Comparison of ENCODE assay signal across 15 cellular contexts in genomic region chr10:98956576-98957260, GRCh38.
DNase-seq lines count a peak whose midpoint lies in the region; ATAC-seq and TF ChIP-seq lines count a peak whose summit lies in the region.
"Had no signal": no experiment of that assay in that cellular context is flagged by ENCODE, and none has a peak within 500 bp of the region (broad histone marks: within the 10 kb centered on the region; RNA-seq: fewer than 3 reads in every experiment).

No MANE protein-coding gene starts in this region.

- H3K4me1 ChIP-seq in SJSA1 (replicated peaks) (peaks cover 36% of the 10 kb centered on the region), ovary (ENCODE audit: insufficient read depth) (no peaks in the 10 kb centered on the region), ascending aorta (peaks cover 0 to 18% of the 10 kb centered on the region in 2 donors)
- H3K4me1 ChIP-seq: esophagus squamous epithelium had no signal

- H3K27me3 ChIP-seq in SJSA1 (replicated peaks) (no peaks in the 10 kb centered on the region), ovary (no peaks in the 10 kb centered on the region), ascending aorta (no peaks in the 10 kb centered on the region)
- H3K27me3 ChIP-seq: esophagus squamous epithelium had no signal

- peak; percentile 56 for DNase-seq in EL
- peak; percentile 51 to 84 for DNase-seq in SJSA1 (ENCODE audit: low read depth in 1 of 2, low spot score in 2 of 2)
- DNase-seq in fibroblast of gingiva (ENCODE audit: low read depth), result peak; percentile 27
- DNase-seq in DMS 273 treated with DMSO at 0.1 percent for 48 hours (lab: John Stamatoyannopoulos, UW), result no peak
- no peak for DNase-seq in ovary
- no peak for DNase-seq in ascending aorta (ENCODE audit: low spot score in 2 of 2)
- DNase-seq: activated naive CD4-positive, alpha-beta T cell treated with anti-CD3 and anti-CD28 coated beads, Interleukin-2, amount 50 U/mL, for 16 hours; activated T-cell treated with anti-CD3 and anti-CD28 coated beads for 4 hours; esophagus squamous epithelium; NCI-H1092; NCI-H748 treated with DMSO at 0.1 percent for 48 hours; PC-3; stimulated activated CD4-positive, alpha-beta T cell treated with anti-CD3 and anti-CD28 coated beads, Interleukin-4, amount 100 ng/mL, for 24 hours had no signal

- no peak for TF ChIP-seq POLR2A in ovary (IDR thresholded peaks at IDR 0.05)

- H3K4me3 ChIP-seq in SJSA1 (no peak overlapping the region), ovary (no peak overlapping the region), ascending aorta (no peak overlapping the region)
- H3K4me3 ChIP-seq: esophagus squamous epithelium had no signal

- H3K27ac ChIP-seq in SJSA1, result peak overlapping the region; percentile 86
- no peak overlapping the region for H3K27ac ChIP-seq in ovary
- H3K27ac ChIP-seq in ascending aorta, result no peak overlapping the region

- H3K9me3 Mint-ChIP-seq in nephron, result no peaks in the 10 kb centered on the region

- no peaks in the 10 kb centered on the region for H3K27me3 Mint-ChIP-seq in nephron (ENCODE audit: low read depth)

- H3K9me3 ChIP-seq in SJSA1 (replicated peaks) (no peaks in the 10 kb centered on the region), ovary (no peaks in the 10 kb centered on the region), ascending aorta (no peaks in the 10 kb centered on the region)
- H3K9me3 ChIP-seq: esophagus squamous epithelium had no signal

- WGBS in ovary, 3 donors, result 79 to 87% (median 79%) methylated on average over 4 of the region's 4 CpGs

- no peak overlapping the region for H3K4me3 Mint-ChIP-seq in nephron

- no peaks in the 10 kb centered on the region for H3K36me3 ChIP-seq in SJSA1
- no peaks in the 10 kb centered on the region for H3K36me3 ChIP-seq in ovary
- H3K36me3 ChIP-seq in ascending aorta, result no peaks in the 10 kb centered on the region
- H3K36me3 ChIP-seq: esophagus squamous epithelium had no signal

- peak overlapping the region in 2 of 3 experiments; percentile 25 to 36 for H3K27ac Mint-ChIP-seq in nephron

- H3K36me3 Mint-ChIP-seq in nephron (ENCODE audit: low read depth), result no peaks in the 10 kb centered on the region

- TF ChIP-seq CTCF in nephron (IDR thresholded peaks at IDR 0.05; ENCODE audit: unreplicated experiment in 3 of 3) (no peak), ovary (IDR thresholded peaks at IDR 0.05) (no peak), ascending aorta (IDR thresholded peaks at IDR 0.05) (no peak)

- intact Hi-C loops in ovary (cut with DNase I), result no loop called here
- intact Hi-C loops in ascending aorta (cut with DNase I), result no loop called here

- ATAC-seq in HG03039 (IDR thresholded peaks at IDR 0.05; ENCODE audit: unreplicated experiment), result no peak
- ATAC-seq: PC-3 had no signal

- TF ChIP-seq EP300 in ovary (IDR thresholded peaks at IDR 0.05), result no peak

- H3K4me1 Mint-ChIP-seq in nephron, result peaks cover 37% of the 10 kb centered on the region

Comparison
In these comparisons a context has a peak if more than half of its experiments do, and no peak if none do; other contexts are left out.
1. DNase-seq: peak in EL (single experiment), SJSA1 (2 of 2) and fibroblast of gingiva (single experiment); none in DMS 273 treated with DMSO at 0.1 percent for 48 hours (single experiment), ovary (0 of 5) and ascending aorta (0 of 2).